Comparison of ENCODE assay signal across 8 cellular contexts in genomic region chr1:222897527-222898190, GRCh38.
A peak's percentile ranks its signal among the peaks of the same experiment; 100 is the strongest.
DNase-seq lines count a peak whose midpoint lies in the region; ATAC-seq, FAIRE-seq and TF ChIP-seq lines count a peak whose summit lies in the region.

No MANE protein-coding gene starts in this region.

- no peak overlapping the region for H2BK5ac ChIP-seq in mesenchymal stem cell (ENCODE audit: low read depth, low read length, poor library complexity, severe bottlenecking)

- TF ChIP-seq CTCF in GM12878 (IDR thresholded peaks at IDR 0.05 in 2 of 3, conservative IDR thresholded peaks at IDR 0.05 in 1 of 3; ENCODE audit: control insufficient read depth in 2 of 3, extremely low read depth in 1 of 3, insufficient read depth in 1 of 3, low read depth in 3 of 3, low read length in 3 of 3), result no peak

- no peak overlapping the region for H2BK120ac ChIP-seq in mesenchymal stem cell (ENCODE audit: low read depth, low read length)

- H2BK15ac ChIP-seq in mesenchymal stem cell (ENCODE audit: low read depth, poor library complexity, severe bottlenecking), result no peak overlapping the region

- H3K23ac ChIP-seq in mesenchymal stem cell (ENCODE audit: low read length in 2 of 2), result no peak overlapping the region

- H2AK5ac ChIP-seq in mesenchymal stem cell (ENCODE audit: low read length, severe bottlenecking), result no peak overlapping the region

- in situ Hi-C loops in GM12878 (cut with MboI), result no loop called here

- ATAC-seq in stimulated activated naive CD8-positive, alpha-beta T cell treated with anti-CD3 and anti-CD28 coated beads, Interleukin-15, Interleukin-2, amounts not matched to agents 100 U/mL and 50 U/mL, for 24 hours, result no peak
- ATAC-seq in GM12878 (peak; percentile 40; the same call in 1 of the 3 replicates), HG02642 (IDR thresholded peaks at IDR 0.05; ENCODE audit: poor library complexity, unreplicated experiment) (no peak)

- no peak for DNase-seq in stimulated activated naive CD8-positive, alpha-beta T cell treated with anti-CD3 and anti-CD28 coated beads, Interleukin-15, Interleukin-2, amounts not matched to agents 100 U/mL and 50 U/mL, for 24 hours
- DNase-seq in GM12878 (ENCODE audit: low read depth, low spot score) (no peak), mesenchymal stem cell (peak; percentile 19), COR-L47 (lab: John Stamatoyannopoulos, UW) (no peak), CD1c-positive myeloid dendritic cell (ENCODE audit: extremely low spot score) (no peak)
- no peak for DNase-seq in activated effector memory CD4-positive, alpha-beta T cell treated with Interleukin-2 at 50 U/mL for 16 hours

- H3K36me3 ChIP-seq in GM12878 (ENCODE audit: control insufficient read depth in 2 of 2, insufficient read depth in 2 of 2, low read length in 1 of 2) (no peaks in the 10 kb centered on the region), mesenchymal stem cell (ENCODE audit: control insufficient read depth in 1 of 2, insufficient read depth in 2 of 2, low read depth in 1 of 2, low read length in 2 of 2) (peaks cover 0 to 4% of the 10 kb centered on the region in 2 experiments)

- BruUV-seq in GM12878 (replicated peaks; lab: Mats Ljungman, UMichigan), result no TSS peak

- no peak for TF ChIP-seq POLR2A in GM12878 (IDR thresholded peaks at IDR 0.05; ENCODE audit: low read depth, low read length)

- no peaks in the 10 kb centered on the region for H3K9me3 Mint-ChIP-seq in stimulated activated naive CD8-positive, alpha-beta T cell treated with anti-CD3 and anti-CD28 coated beads, Interleukin-15, Interleukin-2, amounts not matched to agents 100 ng/mL and 50 ng/mL, for 24 hours

- peaks cover 15% of the 10 kb centered on the region for H3K79me1 ChIP-seq in mesenchymal stem cell (replicated peaks; ENCODE audit: low read length, poor library complexity, severe bottlenecking)

- H3K27ac ChIP-seq in GM12878 (ENCODE audit: control insufficient read depth, insufficient read depth), result no peak overlapping the region
- no peak overlapping the region for H3K27ac ChIP-seq in mesenchymal stem cell (ENCODE audit: low read length, poor library complexity, severe bottlenecking)

- peaks cover 13% of the 10 kb centered on the region for H3K36me3 Mint-ChIP-seq in stimulated activated naive CD8-positive, alpha-beta T cell treated with anti-CD3 and anti-CD28 coated beads, Interleukin-15, Interleukin-2, amounts not matched to agents 100 ng/mL and 50 ng/mL, for 24 hours (ENCODE audit: low read depth)

- no peak overlapping the region for H4K8ac ChIP-seq in mesenchymal stem cell (ENCODE audit: low read length)

- TF ChIP-seq EP300 in GM12878 (IDR thresholded peaks at IDR 0.05; ENCODE audit: borderline replicate concordance in 1 of 2, control insufficient read depth in 1 of 2, low read depth in 2 of 2, low read length in 2 of 2), result no peak

- CTCF ChIA-PET in GM12878 (lab: Yijun Ruan, JAX), result no interaction called here

- no peak overlapping the region for H3K14ac ChIP-seq in mesenchymal stem cell (ENCODE audit: low read length in 2 of 2)

- H3K27me3 ChIP-seq in GM12878 (replicated peaks in 1 of 2; ENCODE audit: control insufficient read depth in 2 of 2, insufficient read depth in 2 of 2, low read length in 1 of 2) (no peaks in the 10 kb centered on the region), mesenchymal stem cell (ENCODE audit: control insufficient read depth in 1 of 2, insufficient read depth in 1 of 2, low read length in 2 of 2) (no peaks in the 10 kb centered on the region)

- H3K79me2 ChIP-seq in GM12878 (ENCODE audit: control insufficient read depth, insufficient read depth, low read length), result no peaks in the 10 kb centered on the region

- H3K9ac ChIP-seq in GM12878 (ENCODE audit: control insufficient read depth, insufficient read depth, low read length) (no peak overlapping the region; the same call in 1 of the 2 replicates), mesenchymal stem cell (ENCODE audit: low read length) (peak overlapping the region; percentile 95)

- H3K27me3 Mint-ChIP-seq in stimulated activated naive CD8-positive, alpha-beta T cell treated with anti-CD3 and anti-CD28 coated beads, Interleukin-15, Interleukin-2, amounts not matched to agents 100 ng/mL and 50 ng/mL, for 24 hours, result no peaks in the 10 kb centered on the region

- H3K4me1 ChIP-seq in GM12878 (ENCODE audit: control insufficient read depth, insufficient read depth, low read length) (no peaks in the 10 kb centered on the region), mesenchymal stem cell (ENCODE audit: control insufficient read depth, insufficient read depth, low read depth, low read length) (peaks cover 3% of the 10 kb centered on the region)

- TF ChIP-seq RAD21 in GM12878 (IDR thresholded peaks at IDR 0.05; ENCODE audit: insufficient read depth, low read depth, low read length), result no peak

- SMC1A ChIA-PET in GM12878 (lab: Charles Lee; ENCODE audit: uncharacterized antibody, unreplicated experiment), result no interaction called here

- no peaks in the 10 kb centered on the region for H4K20me1 ChIP-seq in GM12878 (ENCODE audit: control insufficient read depth, insufficient read depth)

- peak overlapping the region; percentile 44 for H2AFZ ChIP-seq in GM12878 (ENCODE audit: control insufficient read depth, low read depth, low read length)
- no peak overlapping the region for H2AFZ ChIP-seq in mesenchymal stem cell (ENCODE audit: low read depth, low read length)

- peak overlapping the region; percentile 90 for H3K27ac Mint-ChIP-seq in stimulated activated naive CD8-positive, alpha-beta T cell treated with anti-CD3 and anti-CD28 coated beads, Interleukin-15, Interleukin-2, amounts not matched to agents 100 ng/mL and 50 ng/mL, for 24 hours

- no peak overlapping the region for H3K18ac ChIP-seq in mesenchymal stem cell (ENCODE audit: low read depth in 1 of 2, low read length in 2 of 2)

- no peak overlapping the region for H2BK12ac ChIP-seq in mesenchymal stem cell (ENCODE audit: low read length in 2 of 2)

- peak overlapping the region; percentile 48 for H3K4me2 ChIP-seq in GM12878 (ENCODE audit: control insufficient read depth, insufficient read depth)
- H3K4me2 ChIP-seq in mesenchymal stem cell (ENCODE audit: low read length, poor library complexity, severe bottlenecking), result no peak overlapping the region

- no peak overlapping the region for H3K4me3 ChIP-seq in GM12878
- peak overlapping the region in 1 of 2 experiments; percentile 71 for H3K4me3 ChIP-seq in mesenchymal stem cell (ENCODE audit: insufficient read depth in 1 of 2, low read depth in 1 of 2, low read length in 2 of 2)

- intact Hi-C loops in GM12878 (cut with micrococcal nuclease; ENCODE audit: unreplicated experiment), result no loop called here

- FAIRE-seq in GM12878 (lab: Jason Lieb, UNC), result no peak

- POLR2A ChIA-PET in GM12878 (lab: Charles Lee), result no interaction called here

- RAD21 ChIA-PET in GM12878 (lab: Charles Lee; ENCODE audit: unreplicated experiment), result no interaction called here

- 56% methylated on average over 4 of the region's 4 CpGs for WGBS in GM12878 (ENCODE audit: insufficient coverage, insufficient replicate concordance, low lambda C conversion rate, missing lambda C conversion rate)
- 100% methylated on average over 2 of the region's 4 CpGs for WGBS in mesenchymal stem cell

- H4K91ac ChIP-seq in mesenchymal stem cell (ENCODE audit: low read length), result no peak overlapping the region

- H3K9me3 ChIP-seq in GM12878 (replicated peaks; ENCODE audit: control insufficient read depth, insufficient read depth, low read length) (no peaks in the 10 kb centered on the region), mesenchymal stem cell (ENCODE audit: control insufficient read depth, low read length) (no peaks in the 10 kb centered on the region)

- peak overlapping the region; percentile 61 for H3K4me3 Mint-ChIP-seq in stimulated activated naive CD8-positive, alpha-beta T cell treated with anti-CD3 and anti-CD28 coated beads, Interleukin-15, Interleukin-2, amounts not matched to agents 100 ng/mL and 50 ng/mL, for 24 hours

- H3K4me1 Mint-ChIP-seq in stimulated activated naive CD8-positive, alpha-beta T cell treated with anti-CD3 and anti-CD28 coated beads, Interleukin-15, Interleukin-2, amounts not matched to agents 100 ng/mL and 50 ng/mL, for 24 hours (ENCODE audit: low read depth), result peaks cover 35% of the 10 kb centered on the region

- no peak overlapping the region for H3K4ac ChIP-seq in mesenchymal stem cell (ENCODE audit: low read depth in 1 of 2, low read length in 2 of 2)

TF ChIP-seq in GM12878, 131 proteins besides CTCF, POLR2A, EP300 and RAD21:
- no peak for TF ChIP-seq WRNIP1 (IDR thresholded peaks at IDR 0.05; ENCODE audit: borderline replicate concordance, low read depth, low read length)
- peak; percentile 41; the same call in 1 of the 2 replicates for TF ChIP-seq RUNX3 (IDR thresholded peaks at IDR 0.05; ENCODE audit: low read length)
- TF ChIP-seq ATF7 (IDR thresholded peaks at IDR 0.05; ENCODE audit: low read depth), result peak; percentile 52
- no peak for TF ChIP-seq NRF1 (conservative IDR thresholded peaks at IDR 0.05; ENCODE audit: low read depth, low read length)
